Comparison of ENCODE assay signal across 31 cellular contexts in the genomic region with DNA sequence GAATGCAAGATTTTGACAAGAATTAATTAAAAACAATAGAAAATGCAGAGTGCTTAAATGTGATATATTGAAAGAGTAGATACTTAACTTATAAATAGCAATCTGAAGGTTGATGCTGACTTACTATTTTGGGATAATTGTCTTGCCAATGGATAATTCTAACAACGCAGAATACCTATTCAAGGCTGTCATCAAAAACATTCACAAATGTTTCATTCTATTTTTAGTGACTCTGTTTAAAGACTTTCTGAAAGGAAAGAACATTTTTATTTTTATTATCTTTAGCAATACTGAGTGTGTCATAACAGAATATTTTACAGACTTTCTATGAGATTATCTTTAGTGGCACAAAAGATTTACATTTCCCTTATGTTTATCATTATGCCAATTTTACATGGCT. TPM values are rescaled to one million over a fixed set of nuclear protein-coding genes. Genes with fewer than 3 reads are reported as not detected.
"Had no signal": no experiment of that assay in that cellular context is flagged by ENCODE, and none has a peak within 500 bp of the region (broad histone marks: within the 10 kb centered on the region; RNA-seq: fewer than 3 reads in every experiment).

No MANE protein-coding gene starts in this region.

- H3K27me3 ChIP-seq: adrenal gland, SJCRH30 had no signal

- H3K36me3 ChIP-seq: adrenal gland, SJCRH30 had no signal

- H3K27ac ChIP-seq: adrenal gland, SJCRH30, SK-N-MC had no signal

- H3K4me1 ChIP-seq: SJCRH30 had no signal

- H3K4me3 ChIP-seq: adrenal gland, SJCRH30, SK-N-MC had no signal

- DNase-seq: activated CD4-positive, alpha-beta T cell treated with anti-CD3 and anti-CD28 coated beads, Interleukin-2, amount 50 U/mL, for 4 hours; activated CD8-positive, alpha-beta T cell treated with anti-CD3 and anti-CD28 coated beads for 36 hours; activated gamma-delta T cell; activated naive CD4-positive, alpha-beta T cell treated with Interleukin-2 at 50 U/mL for 16 hours; activated T-cell treated with anti-CD3 and anti-CD28 coated beads, Interleukin-2, amount 50 U/mL, for 1 hour; adrenal gland; caudate nucleus; Kasumi-1; KG1; MM.1S; MV-4-11; NCI-H1092; NCI-H1436 treated with DMSO at 0.1 percent for 48 hours; NCI-H1694 treated with DMSO at 0.1 percent for 48 hours; NCI-H2029; NCI-H345; NCI-H524 treated with DMSO at 0.1 percent for 48 hours; SHP77; SJCRH30 had no signal

- H3K9me3 Mint-ChIP-seq: activated CD8-positive, alpha-beta T cell treated with anti-CD3 and anti-CD28 coated beads for 36 hours; activated naive CD4-positive, alpha-beta T cell treated with anti-CD3 and anti-CD28 coated beads, Interleukin-2, amount 50 U/mL, for 24 hours; brain; T-helper 2 cell treated with Interferon-gamma antibody and Interleukin-4, amounts not matched to agents 5 μg/mL and 100 μg/mL, for 36 hours had no signal

- H3K27ac Mint-ChIP-seq: activated CD4-positive, alpha-beta T cell treated with anti-CD3 and anti-CD28 coated beads, Interleukin-2, amount 10 ng/mL, durations not matched to agents 24 days and 14 days; activated CD8-positive, alpha-beta T cell treated with anti-CD3 and anti-CD28 coated beads for 36 hours; activated naive CD4-positive, alpha-beta T cell treated with anti-CD3 and anti-CD28 coated beads, Interleukin-2, amount 50 U/mL, for 24 hours; activated T-helper 2 cell treated with anti-CD3 and anti-CD28 coated beads, Interferon-gamma antibody, Interleukin-2, Interleukin-4, amounts not matched to agents 10 μg/mL and 5 μg/mL and 100 μg/mL, durations not matched to agents 14 hours and 24 hours and 36 hours; brain; T-helper 1 cell treated with Interleukin-12 subunit alpha and Interleukin-12 subunit beta and Interleukin-4 antibody, amounts not matched to agents 30 μg/mL and 1 μg/mL, for 36 hours; T-helper 2 cell treated with Interferon-gamma antibody and Interleukin-4, amounts not matched to agents 5 μg/mL and 100 μg/mL, for 36 hours had no signal

- H3K9me3 ChIP-seq: adrenal gland, SJCRH30 had no signal

- H3K36me3 Mint-ChIP-seq: activated naive CD4-positive, alpha-beta T cell treated with anti-CD3 and anti-CD28 coated beads, Interleukin-2, amount 50 U/mL, for 24 hours; brain had no signal

- ATAC-seq: activated CD8-positive, alpha-beta T cell treated with anti-CD3 and anti-CD28 coated beads for 36 hours; Panc1 had no signal

- H3K4me3 Mint-ChIP-seq: activated CD4-positive, alpha-beta T cell treated with anti-CD3 and anti-CD28 coated beads, Interleukin-2, amount 10 ng/mL, durations not matched to agents 24 days and 14 days; activated CD8-positive, alpha-beta T cell treated with anti-CD3 and anti-CD28 coated beads for 36 hours; activated naive CD4-positive, alpha-beta T cell treated with anti-CD3 and anti-CD28 coated beads, Interleukin-2, amount 50 U/mL, for 24 hours; brain; T-helper 1 cell treated with Interleukin-12 subunit alpha and Interleukin-12 subunit beta and Interleukin-4 antibody, amounts not matched to agents 30 μg/mL and 1 μg/mL, for 36 hours; T-helper 2 cell treated with Interferon-gamma antibody and Interleukin-4, amounts not matched to agents 5 μg/mL and 100 μg/mL, for 36 hours had no signal

- FAIRE-seq: bronchial epithelial cell, TTC549 had no signal

- H3K27me3 Mint-ChIP-seq: activated CD4-positive, alpha-beta T cell treated with anti-CD3 and anti-CD28 coated beads, Interleukin-2, amount 10 ng/mL, durations not matched to agents 24 days and 14 days; activated CD8-positive, alpha-beta T cell treated with anti-CD3 and anti-CD28 coated beads for 36 hours; activated naive CD4-positive, alpha-beta T cell treated with anti-CD3 and anti-CD28 coated beads, Interleukin-2, amount 50 U/mL, for 24 hours; brain had no signal

- H3K4me1 Mint-ChIP-seq: activated CD4-positive, alpha-beta T cell treated with anti-CD3 and anti-CD28 coated beads, Interleukin-2, amount 10 ng/mL, durations not matched to agents 24 days and 14 days; brain had no signal

RNA-seq across cellular contexts. Expression of gene ANKRD55, which starts 38.1 kb away (rescaled TPM):
- total RNA-seq: activated CD8-positive, alpha-beta memory T cell treated with anti-CD3 and anti-CD28 coated beads for 36 hours; activated CD8-positive, alpha-beta T cell treated with anti-CD3 and anti-CD28 coated beads for 36 hours; bronchial epithelial cell; NCI-H460; SJCRH30 had no signal
